In genomic region chr22:36365020-36365411, GRCh38 we compare ENCODE assay signal across 8 cellular contexts. TPM values are rescaled to one million over a fixed set of nuclear protein-coding genes. Genes with fewer than 3 reads are reported as not detected.
A peak's percentile ranks its signal among the peaks of the same experiment; 100 is the strongest.
DNase-seq lines count a peak whose midpoint lies in the region; ATAC-seq, FAIRE-seq and TF ChIP-seq lines count a peak whose summit lies in the region.

No MANE protein-coding gene starts in this region.

- WGBS in H1 (ENCODE audit: extremely low coverage in 1 of 2, insufficient coverage in 1 of 2, insufficient read length in 1 of 2, insufficient replicate concordance in 2 of 2, low coverage in 1 of 2, low lambda C conversion rate in 2 of 2, missing lambda C conversion rate in 1 of 2), 2 experiments: 74% methylated on average over 9 of the region's 9 CpGs; no CpG with 5 or more reads in 1 of the 2 experiments
- WGBS in neuronal stem cell (ENCODE audit: extremely low coverage in 2 of 2, insufficient read length in 2 of 2, insufficient replicate concordance in 1 of 2), 2 donors: no CpG with 5 or more reads among the region's 9 CpGs
- 18% methylated on average over 6 of the region's 9 CpGs for WGBS in suprapubic skin

- CTCF ChIA-PET in activated CD8-positive, alpha-beta T cell treated with anti-CD3 and anti-CD28 coated beads, Interleukin-2, amount 10 ng/mL, durations not matched to agents 7 days and 5 days (lab: Charles Lee): interaction anchor here (0.6 to 3.3 kb wide), 17 partner anchors 9 to 121 kb away, joined by 3 to 32 read pairs (median 5); partner anchors contain the start of gene MYH9
- CTCF ChIA-PET in H1 (lab: Charles Lee; ENCODE audit: partially characterized antibody): interaction anchor here (0.6 to 4.2 kb wide), 13 partner anchors 11 to 105 kb away, joined by 3 to 18 read pairs (median 3); no protein-coding TSS in a partner anchor

- TF ChIP-seq CTCF in H1 (IDR thresholded peaks at IDR 0.05; ENCODE audit: control extremely low read depth in 1 of 3, insufficient read depth in 1 of 3, low read depth in 1 of 3, low read length in 3 of 3): no peak
- TF ChIP-seq CTCF in suprapubic skin (IDR thresholded peaks at IDR 0.05): no peak

- peaks cover 34 to 94% of the 10 kb centered on the region in 2 experiments for H3K79me2 ChIP-seq in H1 (ENCODE audit: control insufficient read depth in 1 of 2, insufficient read depth in 2 of 2, low read length in 2 of 2)

- H3K9me3 Mint-ChIP-seq in activated CD8-positive, alpha-beta T cell treated with anti-CD3 and anti-CD28 coated beads, Interleukin-2, amount 10 ng/mL, durations not matched to agents 7 days and 5 days (ENCODE audit: insufficient read depth): no peaks in the 10 kb centered on the region

- peak; percentile 73 for DNase-seq in DMS53 (lab: John Stamatoyannopoulos, UW)
- peak; percentile 93 for DNase-seq in activated CD8-positive, alpha-beta T cell treated with anti-CD3 and anti-CD28 coated beads, Interleukin-2, amount 10 ng/mL, durations not matched to agents 7 days and 5 days
- no peak for DNase-seq in H1 (ENCODE audit: low read depth in 1 of 2, low spot score in 2 of 2)
- no peak for DNase-seq in neuronal stem cell (ENCODE audit: low spot score)
- DNase-seq in suprapubic skin (ENCODE audit: low spot score in 2 of 2): no peak
- no peak for DNase-seq in GM19240 (ENCODE audit: insufficient read length, low spot score)
- DNase-seq in SKM-1 (lab: John Stamatoyannopoulos, UW; ENCODE audit: unreplicated experiment): no peak

- H3K27ac ChIP-seq in H1 (ENCODE audit: low read depth, low read length) (0 out of 2 replicates have a peak overlapping the region, but pooled peaks have one; percentile 21), neuronal stem cell (replicated peaks; ENCODE audit: low read length) (no peak overlapping the region), suprapubic skin (peak overlapping the region; percentile 78)

- H2BK5ac ChIP-seq in H1 (ENCODE audit: low read depth, low read length): no peak overlapping the region
- no peak overlapping the region for H2BK5ac ChIP-seq in neuronal stem cell (ENCODE audit: low read length)

- H2BK12ac ChIP-seq in H1 (ENCODE audit: low read depth, low read length) (no peak overlapping the region), neuronal stem cell (ENCODE audit: low read length) (no peak overlapping the region)

- TF ChIP-seq RAD21 in Ishikawa (IDR thresholded peaks at IDR 0.05; ENCODE audit: low read depth) (no peak), H1 (IDR thresholded peaks at IDR 0.05 in 1 of 2, conservative IDR thresholded peaks at IDR 0.05 in 1 of 2; ENCODE audit: low read depth in 2 of 2, low read length in 2 of 2) (no peak)

- H3K14ac ChIP-seq in H1 (ENCODE audit: insufficient read length) (no peak overlapping the region), neuronal stem cell (ENCODE audit: low read length) (no peak overlapping the region)

- H3K4ac ChIP-seq in H1 (replicated peaks; ENCODE audit: insufficient read length, low read depth, low read length) (no peak overlapping the region), neuronal stem cell (ENCODE audit: low read length) (no peak overlapping the region)

- H3K79me1 ChIP-seq in H1 (ENCODE audit: low read depth, low read length): peaks cover 32% of the 10 kb centered on the region
- H3K79me1 ChIP-seq in neuronal stem cell (ENCODE audit: low read depth, low read length): peaks cover 12% of the 10 kb centered on the region

- ATAC-seq in activated CD8-positive, alpha-beta T cell treated with anti-CD3 and anti-CD28 coated beads, Interleukin-2, amount 10 ng/mL, durations not matched to agents 7 days and 5 days: peak; percentile 84

- no peak overlapping the region for H2BK120ac ChIP-seq in H1 (replicated peaks; ENCODE audit: low read depth, low read length)
- no peak overlapping the region for H2BK120ac ChIP-seq in neuronal stem cell (ENCODE audit: low read depth, low read length)

- H2AK5ac ChIP-seq in H1 (ENCODE audit: low read depth, low read length): peak overlapping the region; percentile 82; the same call in 1 of the 2 replicates
- H2AK5ac ChIP-seq in neuronal stem cell (ENCODE audit: low read depth, low read length): peak overlapping the region; percentile 5

- H3K4me3 ChIP-seq in H1 (ENCODE audit: extremely low read depth in 1 of 4, insufficient read depth in 2 of 4, low read depth in 3 of 4, low read length in 4 of 4) (no peak overlapping the region), neuronal stem cell (ENCODE audit: low read length in 2 of 2) (no peak overlapping the region), suprapubic skin (no peak overlapping the region)

- H3K56ac ChIP-seq in H1 (replicated peaks; ENCODE audit: insufficient read length, low read depth, low read length): no peak overlapping the region

- H3K18ac ChIP-seq in H1 (ENCODE audit: extremely low read depth, low read length): peak overlapping the region; percentile 38; the same call in 1 of the 2 replicates
- no peak overlapping the region for H3K18ac ChIP-seq in neuronal stem cell (ENCODE audit: low read length)

- H3K23ac ChIP-seq in H1 (ENCODE audit: insufficient read length) (no peak overlapping the region), neuronal stem cell (ENCODE audit: low read depth, low read length, poor library complexity) (no peak overlapping the region)

- H3K4me2 ChIP-seq in H1 (ENCODE audit: insufficient read depth in 1 of 2, low read depth in 2 of 2, low read length in 2 of 2) (no peak overlapping the region), neuronal stem cell (ENCODE audit: insufficient read depth, low read length, poor library complexity, severe bottlenecking) (no peak overlapping the region)

- POLR2A ChIA-PET in activated CD8-positive, alpha-beta T cell treated with anti-CD3 and anti-CD28 coated beads, Interleukin-2, amount 10 ng/mL, durations not matched to agents 7 days and 5 days (lab: Charles Lee): interaction anchor here (0.9 to 3.0 kb wide), 9 partner anchors 9 to 37 kb away, joined by 3 to 24 read pairs (median 10); partner anchors contain the start of gene MYH9
- POLR2A ChIA-PET in H1 (lab: Charles Lee; ENCODE audit: partially characterized antibody): interaction anchor here (0.9 to 16.5 kb wide), 6 partner anchors 9 to 91 kb away, joined by 4 to 263 read pairs (median 5); partner anchors contain the start of gene MYH9

- H4K20me1 ChIP-seq in H1 (replicated peaks in 1 of 2; ENCODE audit: control insufficient read depth in 1 of 2, insufficient read depth in 2 of 2, low read length in 2 of 2): peaks cover 0 to 31% of the 10 kb centered on the region in 2 experiments

- H2AFZ ChIP-seq in H1 (ENCODE audit: low read length): no peak overlapping the region
- H2AFZ ChIP-seq in neuronal stem cell (ENCODE audit: low read length): no peak overlapping the region

- H3K4me3 Mint-ChIP-seq in activated CD8-positive, alpha-beta T cell treated with anti-CD3 and anti-CD28 coated beads, Interleukin-2, amount 10 ng/mL, durations not matched to agents 7 days and 5 days: peak overlapping the region; percentile 52

- H3K4me1 ChIP-seq in H1 (replicated peaks in 1 of 4; ENCODE audit: control insufficient read depth in 3 of 4, insufficient read depth in 4 of 4, low read length in 3 of 4): peaks cover 48 to 71% (median 61%) of the 10 kb centered on the region in 4 experiments
- H3K4me1 ChIP-seq in neuronal stem cell (ENCODE audit: control insufficient read depth in 2 of 2, insufficient read depth in 1 of 2, low read depth in 1 of 2, low read length in 2 of 2): peaks cover 44 to 73% of the 10 kb centered on the region in 2 donors
- peaks cover 98% of the 10 kb centered on the region for H3K4me1 ChIP-seq in suprapubic skin

- H3K27me3 Mint-ChIP-seq in activated CD8-positive, alpha-beta T cell treated with anti-CD3 and anti-CD28 coated beads, Interleukin-2, amount 10 ng/mL, durations not matched to agents 7 days and 5 days (ENCODE audit: low read depth): no peaks in the 10 kb centered on the region

- no peak overlapping the region; the same call in 1 of the 2 replicates for H4K8ac ChIP-seq in H1 (ENCODE audit: extremely low read depth, insufficient read depth, low read length)
- H4K8ac ChIP-seq in neuronal stem cell (ENCODE audit: low read depth, low read length): no peak overlapping the region

- H3K9ac ChIP-seq in H1 (replicated peaks in 1 of 4; ENCODE audit: extremely low read depth in 1 of 4, low read depth in 3 of 4, low read length in 3 of 4): no peak overlapping the region
- H3K9ac ChIP-seq in neuronal stem cell (ENCODE audit: low read depth, low read length, poor library complexity): peak overlapping the region; percentile 24

- no peak overlapping the region for H4K5ac ChIP-seq in H1 (ENCODE audit: insufficient read length, low read depth, low read length)

- H4K91ac ChIP-seq in H1 (replicated peaks; ENCODE audit: insufficient read length, low read length) (no peak overlapping the region), neuronal stem cell (ENCODE audit: low read depth, low read length, poor library complexity) (no peak overlapping the region)

- TF ChIP-seq POLR2A in H1 (IDR thresholded peaks at IDR 0.05; ENCODE audit: control extremely low read depth in 1 of 2, low read depth in 2 of 2, low read length in 2 of 2) (no peak), suprapubic skin (IDR thresholded peaks at IDR 0.05) (no peak)

- H3K36me3 ChIP-seq in H1 (ENCODE audit: control insufficient read depth in 2 of 4, insufficient read depth in 4 of 4, low read length in 3 of 4) (no peaks in the 10 kb centered on the region), neuronal stem cell (replicated peaks in 1 of 2; ENCODE audit: control insufficient read depth in 2 of 2, insufficient read depth in 2 of 2, low read length in 2 of 2) (peaks cover 0 to 22% of the 10 kb centered on the region in 2 donors), suprapubic skin (no peaks in the 10 kb centered on the region)

- H3K36me3 Mint-ChIP-seq in activated CD8-positive, alpha-beta T cell treated with anti-CD3 and anti-CD28 coated beads, Interleukin-2, amount 10 ng/mL, durations not matched to agents 7 days and 5 days (ENCODE audit: low read depth): peaks cover 72% of the 10 kb centered on the region

- H3K27me3 ChIP-seq in H1 (replicated peaks in 1 of 4; ENCODE audit: control insufficient read depth in 3 of 4, extremely low read depth in 1 of 4, insufficient read depth in 3 of 4, low read length in 3 of 4) (no peaks in the 10 kb centered on the region), neuronal stem cell (ENCODE audit: control insufficient read depth in 3 of 3, insufficient read depth in 3 of 3, low read depth in 1 of 3, low read length in 3 of 3) (no peaks in the 10 kb centered on the region), suprapubic skin (no peaks in the 10 kb centered on the region)

- no peak overlapping the region for H2BK20ac ChIP-seq in H1 (ENCODE audit: low read length)

- no peaks in the 10 kb centered on the region for H3K23me2 ChIP-seq in H1 (ENCODE audit: low read depth, low read length)

- H3K4me1 Mint-ChIP-seq in activated CD8-positive, alpha-beta T cell treated with anti-CD3 and anti-CD28 coated beads, Interleukin-2, amount 10 ng/mL, durations not matched to agents 7 days and 5 days (ENCODE audit: low read depth): peaks cover 97% of the 10 kb centered on the region

- H2BK15ac ChIP-seq in H1 (ENCODE audit: low read length) (no peak overlapping the region), neuronal stem cell (ENCODE audit: low read length) (no peak overlapping the region)

- peak overlapping the region; percentile 88 for H3K27ac Mint-ChIP-seq in activated CD8-positive, alpha-beta T cell treated with anti-CD3 and anti-CD28 coated beads, Interleukin-2, amount 10 ng/mL, durations not matched to agents 7 days and 5 days

- TF ChIP-seq EP300 in Ishikawa (IDR thresholded peaks at IDR 0.05; ENCODE audit: borderline replicate concordance) (no peak), H1 (IDR thresholded peaks at IDR 0.05; ENCODE audit: borderline replicate concordance in 1 of 2, low read depth in 2 of 2, low read length in 2 of 2) (no peak), suprapubic skin (IDR thresholded peaks at IDR 0.05) (no peak)

- H3K9me3 ChIP-seq in H1 (ENCODE audit: insufficient read depth in 2 of 2, low read depth in 1 of 2, low read length in 1 of 2) (no peaks in the 10 kb centered on the region), neuronal stem cell (replicated peaks in 1 of 2; ENCODE audit: control insufficient read depth in 2 of 2, insufficient read depth in 1 of 2, low read depth in 1 of 2, low read length in 2 of 2) (no peaks in the 10 kb centered on the region), suprapubic skin (no peaks in the 10 kb centered on the region)

- no peak for FAIRE-seq in H1 (lab: Jason Lieb, UNC)

RNA-seq across cellular contexts. Expression of gene MYH9, which starts 22.8 kb away (rescaled TPM):
- 100 to 1,000 TPM; 857 to 883 TPM for total RNA-seq in activated CD8-positive, alpha-beta T cell treated with anti-CD3 and anti-CD28 coated beads, Interleukin-2, amount 10 ng/mL, durations not matched to agents 7 days and 5 days
- 295 and 322 TPM in 2 replicates for total RNA-seq in H1 (2021; fragmentation: NEBNext Ultra II Directional; extraction: Animal tissue kit (Norgen Biotek cat#: 25700))
- polyA plus RNA-seq in H1 (2011; rRNA removed): 24.9 and 37.2 TPM in 2 replicates
- 53.6 TPM for polyA plus RNA-seq in H1 (2011; cell fraction: cytosol; rRNA removed)
- 110 TPM for polyA plus RNA-seq in H1 (2011; cell fraction: nucleus; rRNA removed)
- polyA plus RNA-seq in H1 (2012, experiment 1 of 2): 140 to 212 TPM (median 199 TPM) in 4 replicates
- polyA plus RNA-seq in H1 (2012, experiment 2 of 2): 59.9 TPM
- polyA plus RNA-seq in H1 (2013, experiment 1 of 2): 89.1 TPM
- 76.1 TPM for polyA plus RNA-seq in H1 (2013, experiment 2 of 2)
- 273 and 366 TPM in 2 replicates for polyA minus RNA-seq in H1 (2011; rRNA and poly(A)+ RNA removed)
- 92.9 TPM for polyA minus RNA-seq in H1 (2011; cell fraction: cytosol; rRNA and poly(A)+ RNA removed)
- 95.2 TPM for polyA minus RNA-seq in H1 (2011; cell fraction: nucleus; rRNA and poly(A)+ RNA removed)
- polyA plus RNA-seq in neuronal stem cell (2013, experiment 1 of 2): 60.4 TPM
- 59.3 TPM for polyA plus RNA-seq in neuronal stem cell (2013, experiment 2 of 2)
- total RNA-seq in suprapubic skin: 100 to 1,000 TPM; 284 to 323 (median 294) TPM

Comparison
In these comparisons a context has a peak if more than half of its experiments do, and no peak if none do; other contexts are left out.
1. DNase-seq: peak in DMS53 (single experiment) and activated CD8-positive, alpha-beta T cell treated with anti-CD3 and anti-CD28 coated beads, Interleukin-2, amount 10 ng/mL, durations not matched to agents 7 days and 5 days (single experiment); none in H1 (0 of 2), neuronal stem cell (single experiment), suprapubic skin (0 of 2), GM19240 (single experiment) and SKM-1 (single experiment).